23 cellular contexts compared by ENCODE assay signal in the genomic region with DNA sequence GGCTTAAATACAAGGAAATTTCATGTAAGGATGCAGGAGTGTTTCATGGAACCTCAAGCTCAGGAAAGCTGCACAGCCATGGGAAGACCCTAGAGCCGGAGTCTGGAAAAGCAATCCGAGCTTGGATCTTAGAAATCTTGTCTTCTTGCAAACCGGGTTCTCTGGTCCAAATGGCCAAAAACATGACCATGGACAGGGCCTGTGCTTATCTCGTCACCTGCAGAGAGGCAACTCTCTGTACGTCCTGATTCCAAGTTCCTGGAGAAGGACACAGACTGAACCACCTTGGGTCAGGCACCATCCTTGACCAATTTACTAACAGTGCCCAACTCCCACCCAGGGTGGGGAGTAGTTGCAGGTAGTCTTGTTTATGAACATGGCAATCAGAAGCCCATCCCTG.
A peak's percentile ranks its signal among the peaks of the same experiment; 100 is the strongest.
DNase-seq lines count a peak whose midpoint lies in the region; ATAC-seq and TF ChIP-seq lines count a peak whose summit lies in the region.
"Had no signal": no experiment of that assay in that cellular context is flagged by ENCODE, and none has a peak within 500 bp of the region (broad histone marks: within the 10 kb centered on the region; RNA-seq: fewer than 3 reads in every experiment).

No MANE protein-coding gene starts in this region.

- WGBS in SK-N-SH (ENCODE audit: low lambda C conversion rate) = 70% methylated on average over 5 of the region's 5 CpGs

- H3K4me3 ChIP-seq in SK-N-SH (ENCODE audit: low read depth in 2 of 2, low read length in 1 of 2) = no peak overlapping the region
- no peak overlapping the region for H3K4me3 ChIP-seq in CD8-positive, alpha-beta T cell (ENCODE audit: low read depth, low read length)
- H3K4me3 ChIP-seq: GM23248, Peyer's patch, SJCRH30 had no signal

- no peak for TF ChIP-seq EP300 in SK-N-SH (IDR thresholded peaks at IDR 0.05; ENCODE audit: borderline replicate concordance in 1 of 2, low read depth in 1 of 2, low read length in 1 of 2)

- ATAC-seq in SK-N-SH treated with all-trans-retinoic acid at 6 μM for 48 hours (no peak), T-helper 17 cell (no peak), HG03280 (IDR thresholded peaks at IDR 0.05; ENCODE audit: unreplicated experiment) (no peak)
- ATAC-seq in CD8-positive, alpha-beta T cell = no peak

- DNase-seq in SK-N-SH (no peak), T-helper 17 cell (no peak), AG20443 (ENCODE audit: low spot score) (no peak), NCI-H1417 (lab: John Stamatoyannopoulos, UW) (no peak)
- no peak for DNase-seq in CD8-positive, alpha-beta T cell
- DNase-seq: AML-193, DND-41, GM23248, H9, NCI-H1105, NCI-H1694, NCI-H2081, NCI-H2171, NCI-H524 treated with DMSO at 0.1 percent for 48 hours, NCI-H82, Peyer's patch, SJCRH30 had no signal

- H3K4me1 ChIP-seq in SK-N-SH (ENCODE audit: control insufficient read depth in 1 of 2, insufficient read depth in 2 of 2, low read depth in 1 of 2, low read length in 1 of 2) = peaks cover 0 to 4% of the 10 kb centered on the region in 2 experiments
- H3K4me1 ChIP-seq in CD8-positive, alpha-beta T cell (ENCODE audit: insufficient read depth, low read length) = peaks cover 35% of the 10 kb centered on the region
- H3K4me1 ChIP-seq: Peyer's patch had no signal

- intact Hi-C loops in CD8-positive, alpha-beta T cell (cut with DNase I, micrococcal nuclease) = no loop called here

- H3K27ac Mint-ChIP-seq in CD8-positive, alpha-beta T cell = peak overlapping the region; percentile 72
- peak overlapping the region; percentile 74 for H3K27ac Mint-ChIP-seq in T-helper 17 cell
- peak overlapping the region in 2 of 3 experiments; percentile 9 to 17 for H3K27ac Mint-ChIP-seq in nephron
- H3K27ac Mint-ChIP-seq: H9 had no signal

- CTCF ChIA-PET in SK-N-SH (lab: Yijun Ruan, JAX) = interaction anchor here (0.7 kb wide), 1 partner anchor 40 kb away, joined by 3 read pairs; no protein-coding TSS in a partner anchor
- CTCF ChIA-PET in CD8-positive, alpha-beta T cell (lab: Charles Lee) = interaction anchor here (1.6 kb wide), 1 partner anchor 16 kb away, joined by 5 read pairs; no protein-coding TSS in a partner anchor

- no peaks in the 10 kb centered on the region for H3K27me3 Mint-ChIP-seq in CD8-positive, alpha-beta T cell (ENCODE audit: low read depth)
- H3K27me3 Mint-ChIP-seq in T-helper 17 cell = no peaks in the 10 kb centered on the region
- H3K27me3 Mint-ChIP-seq in nephron (ENCODE audit: low read depth) = peaks cover 3% of the 10 kb centered on the region

- no peak overlapping the region for H3K9ac ChIP-seq in SK-N-SH
- H3K9ac ChIP-seq: GM23248, KMS-11 had no signal

- no peaks in the 10 kb centered on the region for H3K9me3 Mint-ChIP-seq in CD8-positive, alpha-beta T cell
- H3K9me3 Mint-ChIP-seq in nephron = peaks cover 9% of the 10 kb centered on the region

- H3K9me2 ChIP-seq in SK-N-SH = no peaks in the 10 kb centered on the region

- no peak overlapping the region for H2AFZ ChIP-seq in SK-N-SH (ENCODE audit: low read depth)
- H2AFZ ChIP-seq: GM23248 had no signal

- H3K27me3 ChIP-seq in SK-N-SH (ENCODE audit: insufficient read depth) = no peaks in the 10 kb centered on the region
- H3K27me3 ChIP-seq in CD8-positive, alpha-beta T cell (ENCODE audit: insufficient read depth, low read length) = no peaks in the 10 kb centered on the region
- H3K27me3 ChIP-seq: Peyer's patch, SJCRH30 had no signal

- peaks cover 59% of the 10 kb centered on the region for H3K4me1 Mint-ChIP-seq in CD8-positive, alpha-beta T cell (ENCODE audit: low read depth)
- H3K4me1 Mint-ChIP-seq in T-helper 17 cell (peaks cover 24% of the 10 kb centered on the region), nephron (peaks cover 23% of the 10 kb centered on the region)

- H3K9me3 ChIP-seq in SK-N-SH = no peaks in the 10 kb centered on the region; the same call in 1 of the 2 replicates
- no peaks in the 10 kb centered on the region for H3K9me3 ChIP-seq in CD8-positive, alpha-beta T cell (ENCODE audit: low read length)
- no peaks in the 10 kb centered on the region for H3K9me3 ChIP-seq in T-helper 17 cell (ENCODE audit: control insufficient read depth, low read length, poor library complexity, severe bottlenecking)
- H3K9me3 ChIP-seq: Peyer's patch had no signal

- POLR2A ChIA-PET in SK-N-SH (lab: Yijun Ruan, JAX) = no interaction called here
- POLR2A ChIA-PET in CD8-positive, alpha-beta T cell (lab: Charles Lee) = interaction anchor here (1.7 to 1.8 kb wide), 2 partner anchors 11 to 131 kb away, joined by 5 to 9 read pairs; partner anchors contain the start of gene SERINC5

- H4K20me1 ChIP-seq in SK-N-SH (ENCODE audit: insufficient read depth) = no peaks in the 10 kb centered on the region

- H3F3A ChIP-seq in SK-N-SH (replicated peaks; ENCODE audit: insufficient read depth) = peaks cover 4% of the 10 kb centered on the region

- TF ChIP-seq RAD21 in SK-N-SH (IDR thresholded peaks at IDR 0.05; ENCODE audit: low read length) = no peak

- no peak overlapping the region for H3K4me2 ChIP-seq in SK-N-SH
- H3K4me2 ChIP-seq: KMS-11 had no signal

- peaks cover 21% of the 10 kb centered on the region for H3K36me3 Mint-ChIP-seq in CD8-positive, alpha-beta T cell
- H3K36me3 Mint-ChIP-seq in T-helper 17 cell (ENCODE audit: low read depth) = peaks cover 7% of the 10 kb centered on the region
- H3K36me3 Mint-ChIP-seq in nephron (ENCODE audit: low read depth) = peaks cover 14% of the 10 kb centered on the region

- H3K79me2 ChIP-seq in SK-N-SH (ENCODE audit: insufficient read depth) = no peaks in the 10 kb centered on the region

- H3K36me3 ChIP-seq in SK-N-SH (replicated peaks in 1 of 2; ENCODE audit: control insufficient read depth in 1 of 2, insufficient read depth in 2 of 2, low read length in 1 of 2) = no peaks in the 10 kb centered on the region
- H3K36me3 ChIP-seq in CD8-positive, alpha-beta T cell (ENCODE audit: insufficient read depth, low read length) = no peaks in the 10 kb centered on the region
- H3K36me3 ChIP-seq: Peyer's patch, SJCRH30 had no signal

- TF ChIP-seq CTCF in SK-N-SH (IDR thresholded peaks at IDR 0.05) (no peak), nephron (IDR thresholded peaks at IDR 0.05; ENCODE audit: unreplicated experiment in 3 of 3) (no peak)
- no peak for TF ChIP-seq CTCF in CD8-positive, alpha-beta T cell (IDR thresholded peaks at IDR 0.05)

- H3K4me3 Mint-ChIP-seq in CD8-positive, alpha-beta T cell = peak overlapping the region; percentile 30
- H3K4me3 Mint-ChIP-seq in T-helper 17 cell = no peak overlapping the region
- no peak overlapping the region for H3K4me3 Mint-ChIP-seq in nephron
- H3K4me3 Mint-ChIP-seq: H9 had no signal

- no peak overlapping the region for H3K27ac ChIP-seq in SK-N-SH (ENCODE audit: low read depth in 2 of 2, low read length in 1 of 2)
- no peak overlapping the region for H3K27ac ChIP-seq in CD8-positive, alpha-beta T cell (ENCODE audit: low read depth, low read length)
- H3K27ac ChIP-seq: 22Rv1, GM23248, HL-60, KMS-11, SJCRH30 had no signal

TF ChIP-seq in SK-N-SH, 30 proteins besides CTCF, POLR2A, EP300 and RAD21 (continues in another document):
- no peak for TF ChIP-seq JUND (IDR thresholded peaks at IDR 0.05)
- no peak for TF ChIP-seq POLR2AphosphoS5 (IDR thresholded peaks at IDR 0.05; ENCODE audit: low read depth, low read length)
- no peak for TF ChIP-seq NFIC (IDR thresholded peaks at IDR 0.05; ENCODE audit: borderline replicate concordance)
- TF ChIP-seq, protein P1, sequence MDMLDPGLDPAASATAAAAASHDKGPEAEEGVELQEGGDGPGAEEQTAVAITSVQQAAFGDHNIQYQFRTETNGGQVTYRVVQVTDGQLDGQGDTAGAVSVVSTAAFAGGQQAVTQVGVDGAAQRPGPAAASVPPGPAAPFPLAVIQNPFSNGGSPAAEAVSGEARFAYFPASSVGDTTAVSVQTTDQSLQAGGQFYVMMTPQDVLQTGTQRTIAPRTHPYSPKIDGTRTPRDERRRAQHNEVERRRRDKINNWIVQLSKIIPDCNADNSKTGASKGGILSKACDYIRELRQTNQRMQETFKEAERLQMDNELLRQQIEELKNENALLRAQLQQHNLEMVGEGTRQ (IDR thresholded peaks at IDR 0.05; ENCODE audit: borderline replicate concordance, low read depth, low read length) = no peak
- no peak for TF ChIP-seq RCOR1 (IDR thresholded peaks at IDR 0.05; ENCODE audit: low read length)

TF ChIP-seq in SK-N-SH treated with all-trans-retinoic acid at 6 μM for 48 hours, 23 proteins besides CTCF, POLR2A, EP300 and RAD21 (continues in another document):
- TF ChIP-seq TOX (CRISPR knock-in tag; IDR thresholded peaks at IDR 0.05; ENCODE audit: borderline replicate concordance) (no peak), PATZ1 (CRISPR knock-in tag; IDR thresholded peaks at IDR 0.05; ENCODE audit: borderline replicate concordance) (no peak), BACH2 (CRISPR knock-in tag; IDR thresholded peaks at IDR 0.05; ENCODE audit: borderline replicate concordance) (no peak), GLIS3 (CRISPR knock-in tag; IDR thresholded peaks at IDR 0.05) (no peak), ESRRG (CRISPR knock-in tag; IDR thresholded peaks at IDR 0.05) (no peak), CREB5 (CRISPR knock-in tag; IDR thresholded peaks at IDR 0.05; ENCODE audit: low read depth) (no peak)

Comparison
In these comparisons a context has a peak if more than half of its experiments do, and no peak if none do; other contexts are left out.
1. H3K27ac Mint-ChIP-seq: peak in every context shown above with its lines; median percentile 74 in T-helper 17 cell; 72 in CD8-positive, alpha-beta T cell; 13 in nephron.